ENCODE assay signal across 9 cellular contexts in the genomic region with DNA sequence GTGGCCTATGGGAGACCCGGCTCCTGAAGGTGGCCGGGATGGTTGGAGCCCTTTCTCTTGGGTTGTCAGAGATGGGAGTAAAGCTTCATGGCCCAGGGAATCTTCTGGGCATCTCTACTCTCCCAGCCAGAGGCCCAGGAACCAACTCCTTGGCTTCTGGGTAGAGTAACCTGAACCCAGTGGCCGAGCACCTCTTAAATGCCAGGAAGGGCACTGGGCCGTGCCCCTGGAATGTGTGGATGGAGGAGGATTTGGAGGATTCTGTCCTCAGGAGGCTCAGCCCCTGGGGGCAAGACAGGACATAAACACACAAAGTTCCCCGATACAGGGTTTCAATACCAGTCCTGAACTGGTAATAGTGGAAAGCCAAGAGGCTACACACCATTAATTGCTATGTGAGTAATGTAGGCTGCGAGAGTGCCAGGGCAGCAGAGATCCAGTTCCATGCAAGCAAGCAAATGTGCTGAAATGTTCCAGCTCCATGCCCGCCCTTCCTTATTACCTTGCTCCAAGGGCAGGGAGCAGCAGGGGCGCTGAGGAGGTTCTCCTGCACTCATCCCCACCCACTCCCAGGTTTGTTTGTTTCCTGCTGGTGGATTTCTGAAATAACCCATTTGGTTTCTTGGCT. TPM values are rescaled to one million over a fixed set of nuclear protein-coding genes. Genes with fewer than 3 reads are reported as not detected.
DNase-seq lines count a peak whose midpoint lies in the region; ATAC-seq, FAIRE-seq and TF ChIP-seq lines count a peak whose summit lies in the region.
"Had no signal": no experiment of that assay in that cellular context is flagged by ENCODE, and none has a peak within 500 bp of the region (broad histone marks: within the 10 kb centered on the region; RNA-seq: fewer than 3 reads in every experiment).

No MANE protein-coding gene starts in this region.

- peak overlapping the region; percentile 34 to 91 (median 82) for H3K27ac ChIP-seq in heart right ventricle

- intact Hi-C loops in heart right ventricle (cut with DNase I), result loop anchor here in 1 of 10 donors (5.0 kb wide), 1 partner anchor 33 kb away; no protein-coding TSS in a partner anchor

- ATAC-seq in T-cell (replicated peaks in 1 of 4) (no peak), heart right ventricle (peak in 3 of 8 donors; percentile 5 to 26 (median 8))

- no peaks in the 10 kb centered on the region for H3K36me3 Mint-ChIP-seq in T-cell

- CTCF ChIA-PET in T-cell (lab: Charles Lee), result no interaction called here

- peaks cover 40 to 54% (median 42%) of the 10 kb centered on the region in 3 donors for H3K4me1 Mint-ChIP-seq in T-cell

- no peak overlapping the region for H3K27ac Mint-ChIP-seq in T-cell

- DNase-seq in GM18507 (ENCODE audit: extremely low spot score, insufficient read length, low read depth) (no peak), T-cell (no peak), heart right ventricle (no peak), renal cortical epithelial cell (ENCODE audit: low read depth) (peak; percentile 79), SW 1271 (lab: John Stamatoyannopoulos, UW) (no peak), EL (no peak), superior temporal gyrus (ENCODE audit: extremely low spot score) (no peak), germinal center (ENCODE audit: low spot score) (no peak)

- TF ChIP-seq CTCF in heart right ventricle (IDR thresholded peaks at IDR 0.05), result no peak

- peak overlapping the region; percentile 53 to 81 (median 75) for H3K4me3 Mint-ChIP-seq in T-cell

- POLR2A ChIA-PET in T-cell (lab: Charles Lee), result no interaction called here

- peak; percentile 41 for FAIRE-seq in GM18507 (lab: Jason Lieb, UNC)

- H3K36me3 ChIP-seq in heart right ventricle, result peaks cover 0 to 4% (median 0%) of the 10 kb centered on the region in 9 donors

- H3K4me1 ChIP-seq in heart right ventricle, result peaks cover 41 to 76% (median 65%) of the 10 kb centered on the region in 9 donors

- H3K9me3 Mint-ChIP-seq in T-cell, result no peaks in the 10 kb centered on the region

- H3K4me3 ChIP-seq in heart right ventricle, result peak overlapping the region in 9 of 10 donors; percentile 54 to 77 (median 65)

- 50 to 51% methylated on average over 8 of the region's 8 CpGs for WGBS in heart right ventricle, 2 donors

- H3K27me3 ChIP-seq in heart right ventricle, result peaks cover 0 to 32% (median 0%) of the 10 kb centered on the region in 7 donors

- no peaks in the 10 kb centered on the region for H3K9me3 ChIP-seq in heart right ventricle

- no peaks in the 10 kb centered on the region for H3K27me3 Mint-ChIP-seq in T-cell

RNA-seq across cellular contexts. Expression of gene PALD1, which starts 1.2 kb away (rescaled TPM):
- total RNA-seq in T-cell, result under 1 TPM; 0.10 to 0.38 (median 0.13) TPM
- 10 to 100 TPM in 1 of 10 donors, 1 to 10 TPM in 9; 4.8 to 10.3 (median 6.1) TPM for total RNA-seq in heart right ventricle
- 1 to 10 TPM; 4.1 to 5.6 TPM for polyA plus RNA-seq in heart right ventricle
- 1.7 and 2.6 TPM in 2 replicates for total RNA-seq in renal cortical epithelial cell

RNA-seq across cellular contexts. Expression of gene NODAL, which starts 38.3 kb away (rescaled TPM):
- total RNA-seq in T-cell, result not detected
- total RNA-seq in heart right ventricle, result under 1 TPM in 1 of 10 donors, not detected in 9; 0.29 TPM
- polyA plus RNA-seq in heart right ventricle, result under 1 TPM in 1 of 2 donors, not detected in 1; 0.04 TPM
- total RNA-seq in renal cortical epithelial cell, result not detected in 2 replicates
- total RNA-seq: liver had no signal
- polyA plus RNA-seq: liver had no signal
